12 cellular contexts compared by ENCODE assay signal in genomic region chr7:132065193-132065972, GRCh38.
DNase-seq lines count a peak whose midpoint lies in the region; ATAC-seq and TF ChIP-seq lines count a peak whose summit lies in the region.
"Had no signal": no experiment of that assay in that cellular context is flagged by ENCODE, and none has a peak within 500 bp of the region (broad histone marks: within the 10 kb centered on the region; RNA-seq: fewer than 3 reads in every experiment).

No MANE protein-coding gene starts in this region.

- no peak overlapping the region for H3K9ac ChIP-seq in muscle layer of colon (ENCODE audit: low read length)

- no peaks in the 10 kb centered on the region for H3K36me3 ChIP-seq in A673 (ENCODE audit: insufficient read depth, low read length, poor library complexity, severe bottlenecking)
- no peaks in the 10 kb centered on the region for H3K36me3 ChIP-seq in muscle layer of colon (ENCODE audit: insufficient read depth, low read length)

- ATAC-seq in HG03521 (IDR thresholded peaks at IDR 0.05; ENCODE audit: unreplicated experiment) = no peak
- no peak for ATAC-seq in GM21360 (IDR thresholded peaks at IDR 0.05; ENCODE audit: unreplicated experiment)
- ATAC-seq: activated CD4-positive, alpha-beta T cell treated with anti-CD3 and anti-CD28 coated beads for 36 hours; left lobe of liver; stimulated activated naive CD8-positive, alpha-beta T cell treated with anti-CD3 and anti-CD28 coated beads, Interleukin-15, amount 100 ng/mL, for 72 hours had no signal

- no TSS peak for BruUV-seq in A673 (replicated peaks; lab: Mats Ljungman, UMichigan)

- CTCF ChIA-PET in A673 (lab: Charles Lee) = no interaction called here

- TF ChIP-seq CTCF in A673 (conservative IDR thresholded peaks at IDR 0.05; ENCODE audit: low read depth, low read length) = no peak

- H3K9me3 ChIP-seq in A673 (ENCODE audit: low read depth, low read length, poor library complexity, severe bottlenecking) (no peaks in the 10 kb centered on the region), muscle layer of colon (ENCODE audit: low read length) (no peaks in the 10 kb centered on the region)

- DNase-seq in A673 (ENCODE audit: low spot score) = peak; percentile 85
- peak; percentile 40 for DNase-seq in NCI-H2227 (lab: John Stamatoyannopoulos, UW; ENCODE audit: unreplicated experiment)
- DNase-seq in epithelial cell of prostate (ENCODE audit: low read depth, low spot score) = peak; percentile 62
- no peak for DNase-seq in OCI-M2 (lab: John Stamatoyannopoulos, UW; ENCODE audit: unreplicated experiment)
- no peak for DNase-seq in stimulated activated CD4-positive, alpha-beta T cell treated with anti-CD3 and anti-CD28 coated beads, Interleukin-12 subunit alpha, Interleukin-12 subunit beta, amount 100 ng/mL, for 4 hours
- DNase-seq: activated CD4-positive, alpha-beta T cell treated with anti-CD3 and anti-CD28 coated beads for 36 hours; COR-L47; stimulated activated naive CD8-positive, alpha-beta T cell treated with anti-CD3 and anti-CD28 coated beads, Interleukin-15, amount 100 ng/mL, for 72 hours had no signal

- no peak overlapping the region for H3K27ac ChIP-seq in A673 (ENCODE audit: low read depth, low read length, poor library complexity, severe bottlenecking)
- H3K27ac ChIP-seq in epithelial cell of prostate = peak overlapping the region; percentile 72
- H3K27ac ChIP-seq in muscle layer of colon (ENCODE audit: low read depth, low read length) = peak overlapping the region; percentile 74

- H3K4me1 ChIP-seq in A673 (ENCODE audit: insufficient read depth, low read length, poor library complexity, severe bottlenecking) = peaks cover 23% of the 10 kb centered on the region
- H3K4me1 ChIP-seq in muscle layer of colon (ENCODE audit: insufficient read depth, low read length) = peaks cover 34% of the 10 kb centered on the region

- intact Hi-C loops in A673 (cut with micrococcal nuclease; ENCODE audit: unreplicated experiment) = no loop called here

- no peak overlapping the region for H3K4me3 ChIP-seq in A673 (ENCODE audit: low read depth, low read length, poor library complexity, severe bottlenecking)
- H3K4me3 ChIP-seq in muscle layer of colon (ENCODE audit: low read depth in 1 of 2, low read length in 2 of 2) = no peak overlapping the region

- POLR2A ChIA-PET in A673 (lab: Charles Lee; ENCODE audit: low non-redundant PET) = no interaction called here

- no peaks in the 10 kb centered on the region for H3K27me3 ChIP-seq in A673 (replicated peaks; ENCODE audit: insufficient read depth, low read depth, low read length, poor library complexity)
- H3K27me3 ChIP-seq in muscle layer of colon (ENCODE audit: control insufficient read depth in 1 of 2, insufficient read depth in 2 of 2, low read length in 2 of 2) = no peaks in the 10 kb centered on the region

Comparison
In these comparisons a context has a peak if more than half of its experiments do, and no peak if none do; other contexts are left out.
1. DNase-seq: peak in A673 (single experiment), NCI-H2227 (single experiment) and epithelial cell of prostate (single experiment); none in OCI-M2 (single experiment) and stimulated activated CD4-positive, alpha-beta T cell treated with anti-CD3 and anti-CD28 coated beads, Interleukin-12 subunit alpha, Interleukin-12 subunit beta, amount 100 ng/mL, for 4 hours (single experiment).